13 cellular contexts compared by ENCODE assay signal in genomic region chr20:40744494-40745175, GRCh38.
"Had no signal": no experiment of that assay in that cellular context is flagged by ENCODE, and none has a peak within 500 bp of the region (broad histone marks: within the 10 kb centered on the region; RNA-seq: fewer than 3 reads in every experiment).

No MANE protein-coding gene starts in this region.

- H3K4me1 ChIP-seq: breast epithelium, gastrocnemius medialis, lower lobe of right lung, stomach, thyroid gland had no signal

- H3K27ac ChIP-seq: ascending aorta, breast epithelium, gastrocnemius medialis, lower lobe of right lung, stomach, thyroid gland had no signal

- DNase-seq: activated CD4-positive, alpha-beta T cell treated with anti-CD3 and anti-CD28 coated beads, Interleukin-2, amount 50 U/mL, for 48 hours; activated CD4-positive, CD25-positive, alpha-beta regulatory T cell treated with anti-CD3 and anti-CD28 coated beads, Interleukin-2, amount 50 U/mL, for 72 hours; activated naive CD4-positive, alpha-beta T cell treated with anti-CD3 and anti-CD28 coated beads, Interleukin-2, amount 10 ng/mL, durations not matched to agents 7 days and 5 days; activated T-cell treated with anti-CD3 and anti-CD28 coated beads, Interleukin-2, amount 50 U/mL, for 24 hours; gastrocnemius medialis; left colon; lower lobe of right lung; midbrain; stimulated activated CD4-positive, alpha-beta T cell treated with anti-CD3 and anti-CD28 coated beads, Interleukin-1b, Interleukin-23, amount 100 ng/mL, for 48 hours; stomach; thyroid gland had no signal

- H3K27me3 ChIP-seq: ascending aorta, breast epithelium, gastrocnemius medialis, thyroid gland had no signal

- H3K36me3 ChIP-seq: ascending aorta, breast epithelium, gastrocnemius medialis, lower lobe of right lung, stomach, thyroid gland had no signal

- H3K9me3 ChIP-seq: ascending aorta, breast epithelium, gastrocnemius medialis, lower lobe of right lung, stomach, thyroid gland had no signal

- H3K4me3 ChIP-seq: ascending aorta, breast epithelium, gastrocnemius medialis, lower lobe of right lung, stomach, thyroid gland had no signal
